ENCODE assay signal across 16 cellular contexts in the genomic region with DNA sequence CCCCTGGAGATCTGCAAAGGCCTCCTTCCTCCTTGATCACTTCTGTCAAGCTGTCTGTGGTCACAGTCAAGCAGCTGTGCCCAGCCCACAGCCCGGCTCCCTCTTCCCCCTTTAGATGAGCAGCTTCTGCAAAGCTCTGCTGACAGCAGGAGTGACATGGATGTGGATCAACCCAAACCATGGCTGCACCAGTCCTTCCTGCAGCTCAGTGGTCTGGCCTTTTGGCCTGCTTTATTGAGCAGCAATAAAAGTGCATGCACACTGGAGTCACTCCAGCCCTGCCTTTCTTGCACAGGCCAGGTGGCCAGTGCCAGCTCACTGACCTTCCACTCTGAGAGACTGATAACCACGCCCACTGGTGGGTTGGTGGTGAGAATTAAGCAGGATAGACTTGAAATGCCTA.
DNase-seq lines count a peak whose midpoint lies in the region; ATAC-seq, FAIRE-seq and TF ChIP-seq lines count a peak whose summit lies in the region.
"Had no signal": no experiment of that assay in that cellular context is flagged by ENCODE, and none has a peak within 500 bp of the region (broad histone marks: within the 10 kb centered on the region; RNA-seq: fewer than 3 reads in every experiment).

No MANE protein-coding gene starts in this region.

- TF ChIP-seq CTCF in right atrium auricular region (IDR thresholded peaks at IDR 0.05) = no peak
- TF ChIP-seq CTCF in upper lobe of right lung (IDR thresholded peaks at IDR 0.05) = no peak

- H3K27ac ChIP-seq in right atrium auricular region (no peak overlapping the region), upper lobe of right lung (no peak overlapping the region)
- H3K27ac ChIP-seq: A549 had no signal

- no peaks in the 10 kb centered on the region for H3K9me3 ChIP-seq in right atrium auricular region
- no peaks in the 10 kb centered on the region for H3K9me3 ChIP-seq in upper lobe of right lung
- H3K9me3 ChIP-seq: A549 had no signal

- no peak for FAIRE-seq in RCC 7860 (lab: Jason Lieb, UNC)
- FAIRE-seq: A549, colon had no signal

- peaks cover 77% of the 10 kb centered on the region for H3K36me3 ChIP-seq in right atrium auricular region
- peaks cover 91% of the 10 kb centered on the region for H3K36me3 ChIP-seq in upper lobe of right lung

- H3K27me3 ChIP-seq in right atrium auricular region (no peaks in the 10 kb centered on the region), upper lobe of right lung (no peaks in the 10 kb centered on the region)

- DNase-seq in Right ventricle myocardium inferior (ENCODE audit: missing footprints) = peak; percentile 78
- no peak for DNase-seq in right atrium auricular region (ENCODE audit: low spot score)
- peak; percentile 12 for DNase-seq in SIG-M5 (lab: John Stamatoyannopoulos, UW)
- no peak for DNase-seq in left cardiac atrium
- DNase-seq in upper lobe of right lung = peak; percentile 80
- DNase-seq in activated T-cell treated with anti-CD3 and anti-CD28 coated beads, Interleukin-2, amount 50 U/mL, for 48 hours = no peak
- DNase-seq in T-helper 1 cell = no peak
- DNase-seq in RCC 7860 (ENCODE audit: low spot score) = no peak
- DNase-seq: activated CD4-positive, alpha-beta T cell treated with anti-CD3 and anti-CD28 coated beads, Interleukin-2, amount 10 ng/mL, durations not matched to agents 7 days and 5 days; activated T-cell treated with anti-CD3 and anti-CD28 coated beads, Interleukin-2, amount 50 U/mL, for 1 hour; Calu3; NCI-H1436; stimulated activated naive CD4-positive, alpha-beta T cell treated with Interleukin-2 at 50 U/mL for 16 hours had no signal

- ATAC-seq in Right ventricle myocardium inferior (peak; percentile 43), left cardiac atrium (peak; percentile 18 to 55), upper lobe of right lung (peak; percentile 74)
- ATAC-seq: A549, Panc1 had no signal

- intact Hi-C loops in Right ventricle myocardium inferior (cut with DNase I) (no loop called here), left cardiac atrium (cut with DNase I) (no loop called here), upper lobe of right lung (cut with DNase I) (no loop called here)

- H3K4me3 ChIP-seq in right atrium auricular region = no peak overlapping the region
- no peak overlapping the region for H3K4me3 ChIP-seq in upper lobe of right lung
- H3K4me3 ChIP-seq: A549 had no signal

- H3K4me1 ChIP-seq in right atrium auricular region (peaks cover 0 to 18% of the 10 kb centered on the region in 2 donors), upper lobe of right lung (no peaks in the 10 kb centered on the region)
- H3K4me1 ChIP-seq: A549 had no signal

Comparison
In these comparisons a context has a peak if more than half of its experiments do, and no peak if none do; other contexts are left out.
1. DNase-seq: peak in Right ventricle myocardium inferior (single experiment), SIG-M5 (single experiment) and upper lobe of right lung (single experiment); none in right atrium auricular region (single experiment), left cardiac atrium (single experiment), activated T-cell treated with anti-CD3 and anti-CD28 coated beads, Interleukin-2, amount 50 U/mL, for 48 hours (0 of 2), T-helper 1 cell (0 of 5) and RCC 7860 (single experiment).
2. Peak in every context shown above with its lines, with median percentiles within 50 percentile points of each other: ATAC-seq.